8 cellular contexts compared by ENCODE assay signal in the genomic region with DNA sequence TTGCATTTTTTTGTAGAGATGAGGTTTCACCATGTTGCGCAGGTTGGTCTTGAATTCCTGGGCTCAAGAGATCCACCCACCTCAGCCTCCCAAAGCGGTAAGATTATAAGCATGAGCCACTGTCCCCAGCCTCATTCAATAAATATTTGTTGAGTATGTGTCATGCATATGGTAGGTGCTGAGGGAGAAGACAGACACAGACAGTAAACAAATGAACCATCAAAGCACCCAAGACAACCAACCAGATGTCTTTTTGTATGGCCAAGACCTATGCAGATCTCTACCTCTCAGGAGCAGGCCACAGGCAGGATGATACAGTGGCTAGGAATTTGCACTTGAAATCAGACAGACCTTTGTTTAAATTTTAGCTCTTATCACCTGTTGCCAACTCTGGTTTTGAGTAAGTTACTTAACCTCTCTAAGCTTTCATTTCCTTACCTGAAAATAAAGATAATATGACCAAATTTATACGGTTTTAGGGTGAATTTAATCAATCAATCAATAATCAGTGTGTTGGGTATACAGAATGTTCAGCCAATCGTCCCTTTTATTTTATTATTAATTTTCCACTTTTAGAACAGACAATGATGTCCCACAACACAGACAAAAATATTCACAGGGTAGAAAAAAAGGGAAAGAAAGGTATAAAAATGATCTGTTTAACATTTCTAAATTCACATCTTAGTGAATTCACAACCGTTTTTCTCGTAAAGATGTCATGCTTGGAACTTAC.
DNase-seq lines count a peak whose midpoint lies in the region; ATAC-seq and TF ChIP-seq lines count a peak whose summit lies in the region.

No MANE protein-coding gene starts in this region.

- H3K9me3 ChIP-seq in HUES48 (ENCODE audit: control insufficient read depth, insufficient read depth, low read length) (peaks cover 9% of the 10 kb centered on the region; the same call in 1 of the 2 replicates), lower lobe of right lung (no peaks in the 10 kb centered on the region)
- H3K9me3 ChIP-seq in effector memory CD4-positive, alpha-beta T cell (ENCODE audit: control insufficient read depth, low read length): no peaks in the 10 kb centered on the region

- in situ Hi-C loops in astrocyte of the spinal cord (cut with HindIII; ENCODE audit: low sequenced_read_pairs): no loop called here

- H3K4me3 ChIP-seq in HUES48 (ENCODE audit: low read depth, low read length) (no peak overlapping the region; the same call in 1 of the 2 replicates), astrocyte of the spinal cord (ENCODE audit: low read depth, low read length) (no peak overlapping the region), lower lobe of right lung (no peak overlapping the region)
- H3K4me3 ChIP-seq in effector memory CD4-positive, alpha-beta T cell (ENCODE audit: insufficient read depth, low read depth, low read length, poor library complexity, severe bottlenecking): no peak overlapping the region

- DNase-seq in AG20443 (ENCODE audit: low spot score): peak; percentile 61
- peak; percentile 92 for DNase-seq in astrocyte of the spinal cord (ENCODE audit: low read depth, low spot score)
- no peak for DNase-seq in lower lobe of right lung
- DNase-seq in activated CD4-positive, alpha-beta T cell treated with anti-CD3 and anti-CD28 coated beads, Interleukin-2, amount 50 U/mL, for 1 hour: no peak
- DNase-seq in NCI-H446 (lab: John Stamatoyannopoulos, UW): no peak
- no peak for DNase-seq in effector memory CD4-positive, alpha-beta T cell
- DNase-seq in activated CD4-positive, alpha-beta T cell treated with anti-CD3 and anti-CD28 coated beads for 48 hours: no peak

- TF ChIP-seq CTCF in astrocyte of the spinal cord (IDR thresholded peaks at IDR 0.05; ENCODE audit: low read depth, low read length) (no peak), lower lobe of right lung (IDR thresholded peaks at IDR 0.05) (no peak)

- peaks cover 14% of the 10 kb centered on the region for H3K4me1 ChIP-seq in HUES48 (ENCODE audit: control insufficient read depth, insufficient read depth, low read length)
- H3K4me1 ChIP-seq in lower lobe of right lung: peaks cover 39% of the 10 kb centered on the region
- no peaks in the 10 kb centered on the region for H3K4me1 ChIP-seq in effector memory CD4-positive, alpha-beta T cell (ENCODE audit: control insufficient read depth, insufficient read depth, low read length, poor library complexity, severe bottlenecking)

- intact Hi-C loops in lower lobe of right lung (cut with DNase I): no loop called here

- peak; percentile 64 to 89 for ATAC-seq in lower lobe of right lung

- H3K27ac ChIP-seq in HUES48 (ENCODE audit: low read depth, low read length): peak overlapping the region; percentile 89
- peak overlapping the region; percentile 12 for H3K27ac ChIP-seq in lower lobe of right lung
- no peak overlapping the region for H3K27ac ChIP-seq in effector memory CD4-positive, alpha-beta T cell (ENCODE audit: insufficient read depth, low read length, poor library complexity, severe bottlenecking)

- H3K36me3 ChIP-seq in HUES48 (ENCODE audit: control insufficient read depth, insufficient read depth, low read length): peaks cover 2% of the 10 kb centered on the region; the same call in 1 of the 2 replicates
- no peaks in the 10 kb centered on the region for H3K36me3 ChIP-seq in lower lobe of right lung
- no peaks in the 10 kb centered on the region for H3K36me3 ChIP-seq in effector memory CD4-positive, alpha-beta T cell (ENCODE audit: control insufficient read depth, insufficient read depth, low read length)

- no peak overlapping the region for H3K9ac ChIP-seq in HUES48 (ENCODE audit: low read depth, low read length)

- H3K27me3 ChIP-seq in HUES48 (ENCODE audit: control insufficient read depth, insufficient read depth, low read length): no peaks in the 10 kb centered on the region
- H3K27me3 ChIP-seq in lower lobe of right lung (ENCODE audit: low read depth): no peaks in the 10 kb centered on the region
- H3K27me3 ChIP-seq in effector memory CD4-positive, alpha-beta T cell (replicated peaks; ENCODE audit: control insufficient read depth, insufficient read depth, low read length, poor library complexity, severe bottlenecking): no peaks in the 10 kb centered on the region

Comparison
In these comparisons a context has a peak if more than half of its experiments do, and no peak if none do; other contexts are left out.
1. DNase-seq: peak in AG20443 (single experiment) and astrocyte of the spinal cord (single experiment); none in lower lobe of right lung (single experiment), activated CD4-positive, alpha-beta T cell treated with anti-CD3 and anti-CD28 coated beads, Interleukin-2, amount 50 U/mL, for 1 hour (single experiment), NCI-H446 (0 of 2), effector memory CD4-positive, alpha-beta T cell (0 of 3) and activated CD4-positive, alpha-beta T cell treated with anti-CD3 and anti-CD28 coated beads for 48 hours (single experiment).